In genomic region chr3:184314700-184315505, GRCh38 we compare ENCODE assay signal across 9 cellular contexts. TPM values are rescaled to one million over a fixed set of nuclear protein-coding genes. Genes with fewer than 3 reads are reported as not detected.
DNase-seq lines count a peak whose midpoint lies in the region; ATAC-seq, FAIRE-seq and TF ChIP-seq lines count a peak whose summit lies in the region.
"Had no signal": no experiment of that assay in that cellular context is flagged by ENCODE, and none has a peak within 500 bp of the region (broad histone marks: within the 10 kb centered on the region; RNA-seq: fewer than 3 reads in every experiment).

No MANE protein-coding gene starts in this region.

- peak overlapping the region; percentile 94 for H3K4me3 ChIP-seq in BJ (ENCODE audit: low read depth, low read length)
- peak overlapping the region; percentile 91 to 96 for H3K4me3 ChIP-seq in Panc1 (ENCODE audit: low read depth in 2 of 2, low read length in 2 of 2)
- peak overlapping the region; percentile 63 to 82 for H3K4me3 ChIP-seq in neutrophil (ENCODE audit: low read depth in 1 of 2, low read length in 1 of 2)

- in situ Hi-C loops in Panc1 (cut with HindIII; ENCODE audit: low pct_unique_long_range_greater_than_20kb, low sequenced_read_pairs): no loop called here

- CTCF ChIA-PET in BJ (lab: Yijun Ruan, JAX) (interaction anchor here (0.6 to 1.7 kb wide), 3 partner anchors 15 to 219 kb away, joined by 3 to 4 read pairs (median 3); no protein-coding TSS in a partner anchor), Panc1 (lab: Charles Lee) (no interaction called here)

- H3K9me3 ChIP-seq in Panc1 (ENCODE audit: control insufficient read depth, insufficient read depth, low read depth, low read length): no peaks in the 10 kb centered on the region
- no peaks in the 10 kb centered on the region for H3K9me3 ChIP-seq in neutrophil

- H3K27ac ChIP-seq in Panc1 (ENCODE audit: low read length) (peak overlapping the region; percentile 94), neutrophil (peak overlapping the region; percentile 92)

- POLR2A ChIA-PET in BJ (lab: Charles Lee): no interaction called here
- POLR2A ChIA-PET in Panc1 (lab: Charles Lee): no interaction called here

- H3K4me1 ChIP-seq in Panc1 (ENCODE audit: control insufficient read depth, insufficient read depth, low read length) (peaks cover 35% of the 10 kb centered on the region), neutrophil (ENCODE audit: control insufficient read depth in 1 of 2, insufficient read depth in 1 of 2, low read depth in 1 of 2, low read length in 1 of 2) (peaks cover 23 to 29% of the 10 kb centered on the region in 2 experiments)

- H3K36me3 ChIP-seq in BJ (ENCODE audit: control insufficient read depth, insufficient read depth, low read length) (peaks cover 7% of the 10 kb centered on the region), Panc1 (ENCODE audit: control insufficient read depth, insufficient read depth, low read length) (peaks cover 9% of the 10 kb centered on the region), neutrophil (peaks cover 1% of the 10 kb centered on the region)

- FAIRE-seq in frontal cortex (lab: Jason Lieb, UNC): no peak
- FAIRE-seq: TTC549 had no signal

- H3K27me3 ChIP-seq in BJ (ENCODE audit: control insufficient read depth, insufficient read depth, low read length) (no peaks in the 10 kb centered on the region), Panc1 (ENCODE audit: control insufficient read depth, insufficient read depth, low read length) (no peaks in the 10 kb centered on the region), neutrophil (no peaks in the 10 kb centered on the region)

- no peak for TF ChIP-seq CTCF in BJ (IDR thresholded peaks at IDR 0.05; ENCODE audit: insufficient read depth, low read depth, low read length)
- no peak for TF ChIP-seq CTCF in Panc1 (IDR thresholded peaks at IDR 0.05)
- no peak for TF ChIP-seq CTCF in neutrophil (IDR thresholded peaks at IDR 0.05)

- intact Hi-C loops in Panc1 (cut with micrococcal nuclease; ENCODE audit: unreplicated experiment): no loop called here

- DNase-seq in BJ (ENCODE audit: low read depth) (no peak), Panc1 (ENCODE audit: low read depth, low spot score) (no peak), frontal cortex (ENCODE audit: low spot score in 2 of 2) (peak; percentile 79 to 84), ureter (ENCODE audit: low spot score) (peak; percentile 88)
- DNase-seq in activated gamma-delta T cell treated with anti-CD3 and anti-CD28 coated beads, Interleukin-2, amount 50 U/mL, for 16 hours (ENCODE audit: low read depth): peak; percentile 55

- BruUV-seq in Panc1 (replicated peaks; lab: Mats Ljungman, UMichigan): no TSS peak

- ATAC-seq in GM19025 (IDR thresholded peaks at IDR 0.05; ENCODE audit: low read depth, unreplicated experiment) (peak; percentile 48), HG03159 (IDR thresholded peaks at IDR 0.05; ENCODE audit: unreplicated experiment) (peak; percentile 31), Panc1 (peak; percentile 67)

RNA-seq across cellular contexts. Expression of gene EIF4G1, which starts 0.5 kb away (rescaled TPM):
- polyA plus RNA-seq in BJ (2011; rRNA removed): 222 and 370 TPM in 2 replicates
- 187 and 236 TPM in 2 replicates for polyA minus RNA-seq in BJ (2011; rRNA and poly(A)+ RNA removed)
- total RNA-seq in Panc1 (2021; ENCODE audit: unreplicated experiment): 798 TPM
- polyA plus RNA-seq in Panc1 (2012; ENCODE audit: insufficient read length): 816 TPM
- total RNA-seq in frontal cortex: 88.0 TPM
- 351 TPM for total RNA-seq in ureter

RNA-seq across cellular contexts. Expression of gene PSMD2, which starts 15.9 kb away (rescaled TPM):
- 262 and 330 TPM in 2 replicates for polyA plus RNA-seq in BJ (2011; rRNA removed)
- 366 and 510 TPM in 2 replicates for polyA minus RNA-seq in BJ (2011; rRNA and poly(A)+ RNA removed)
- 536 TPM for total RNA-seq in Panc1 (2021; ENCODE audit: unreplicated experiment)
- 669 TPM for polyA plus RNA-seq in Panc1 (2012; ENCODE audit: insufficient read length)
- 263 TPM for total RNA-seq in frontal cortex
- total RNA-seq in ureter: 136 TPM

RNA-seq across cellular contexts. Expression of gene FAM131A, which starts 22.5 kb away (rescaled TPM):
- 5.4 and 9.3 TPM in 2 replicates for polyA plus RNA-seq in BJ (2011; rRNA removed)
- polyA minus RNA-seq in BJ (2011; rRNA and poly(A)+ RNA removed): 7.7 and 8.1 TPM in 2 replicates
- total RNA-seq in Panc1 (2021; ENCODE audit: unreplicated experiment) (30.1 TPM), frontal cortex (60.7 TPM), ureter (13.5 TPM)
- polyA plus RNA-seq in Panc1 (2012; ENCODE audit: insufficient read length): 31.9 TPM

RNA-seq across cellular contexts. Expression of gene ECE2, which starts 39.1 kb away (rescaled TPM):
- polyA plus RNA-seq in BJ (2011; rRNA removed): not detected in 2 replicates
- polyA minus RNA-seq in BJ (2011; rRNA and poly(A)+ RNA removed): not detected in 2 replicates
- total RNA-seq in Panc1 (2021; ENCODE audit: unreplicated experiment): not detected
- not detected for polyA plus RNA-seq in Panc1 (2012; ENCODE audit: insufficient read length)
- 3.7 TPM for total RNA-seq in frontal cortex
- total RNA-seq in ureter: 0.81 TPM

RNA-seq across cellular contexts. Expression of gene CLCN2, which starts 46.5 kb away (rescaled TPM):
- polyA plus RNA-seq in BJ (2011; rRNA removed): 1.6 and 2.6 TPM in 2 replicates
- polyA minus RNA-seq in BJ (2011; rRNA and poly(A)+ RNA removed): 2.9 and 5.5 TPM in 2 replicates
- total RNA-seq in Panc1 (2021; ENCODE audit: unreplicated experiment): 22.5 TPM
- 21.4 TPM for polyA plus RNA-seq in Panc1 (2012; ENCODE audit: insufficient read length)
- 7.3 TPM for total RNA-seq in frontal cortex
- total RNA-seq in ureter: 11.7 TPM

Comparison
In these comparisons a context has a peak if more than half of its experiments do, and no peak if none do; other contexts are left out.
1. DNase-seq: peak in activated gamma-delta T cell treated with anti-CD3 and anti-CD28 coated beads, Interleukin-2, amount 50 U/mL, for 16 hours (single experiment), frontal cortex (2 of 2) and ureter (single experiment); none in BJ (single experiment) and Panc1 (single experiment).
2. Peak in every context shown above with its lines, with median percentiles within 50 percentile points of each other: H3K4me3 ChIP-seq and ATAC-seq.